31 cellular contexts compared by ENCODE assay signal in the genomic region with DNA sequence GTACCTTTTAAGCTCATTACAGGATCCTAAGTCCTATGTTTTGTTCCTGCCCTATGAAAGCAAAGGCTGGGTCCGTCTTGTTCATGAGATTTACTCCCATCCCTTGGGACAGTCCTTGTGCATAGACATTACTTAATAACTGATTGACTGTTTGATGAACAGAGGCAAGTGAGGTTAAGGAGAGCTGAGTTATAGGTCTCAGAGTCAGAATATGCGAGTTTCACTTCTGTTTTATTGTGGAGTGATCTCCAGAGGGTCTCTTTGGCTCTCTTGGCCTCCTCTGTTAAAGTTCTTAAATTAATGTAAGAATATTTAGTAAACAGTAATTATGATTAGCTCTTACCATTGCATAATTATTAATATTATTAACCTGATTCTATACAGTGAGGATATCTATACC. TPM values are rescaled to one million over a fixed set of nuclear protein-coding genes. Genes with fewer than 3 reads are reported as not detected.
"Had no signal": no experiment of that assay in that cellular context is flagged by ENCODE, and none has a peak within 500 bp of the region (broad histone marks: within the 10 kb centered on the region; RNA-seq: fewer than 3 reads in every experiment).

No MANE protein-coding gene starts in this region.

- H3K9me3 ChIP-seq: gastrocnemius medialis, heart left ventricle had no signal

- H3K4me3 ChIP-seq: ascending aorta, coronary artery, dorsolateral prefrontal cortex, gastrocnemius medialis, heart left ventricle had no signal

- DNase-seq: activated CD4-positive, alpha-beta memory T cell treated with anti-CD3 and anti-CD28 coated beads for 36 hours; activated CD4-positive, alpha-beta T cell treated with anti-CD3 and anti-CD28 coated beads for 36 hours; activated CD4-positive, alpha-beta T cell treated with anti-CD3 and anti-CD28 coated beads, Interleukin-2, amount 10 ng/mL, durations not matched to agents 24 days and 14 days; activated CD4-positive, CD25-positive, alpha-beta regulatory T cell; activated CD4-positive, CD25-positive, alpha-beta regulatory T cell treated with anti-CD3 and anti-CD28 coated beads, Interleukin-2, amount 50 U/mL, for 72 hours; activated CD8-positive, alpha-beta memory T cell treated with anti-CD3 and anti-CD28 coated beads, Interleukin-2, amount 10 ng/mL, durations not matched to agents 7 days and 5 days; activated CD8-positive, alpha-beta memory T cell treated with anti-CD3 and anti-CD28 coated beads, Interleukin-2, amount 50 U/mL, for 4 hours; activated CD8-positive, alpha-beta T cell treated with anti-CD3 and anti-CD28 coated beads, Interleukin-2, amount 10 ng/mL, durations not matched to agents 7 days and 5 days; activated effector memory CD4-positive, alpha-beta T cell treated with anti-CD3 and anti-CD28 coated beads, Interleukin-2, amount 50 U/mL, for 16 hours; activated naive CD4-positive, alpha-beta T cell treated with anti-CD3 and anti-CD28 coated beads, Interleukin-2, amount 10 ng/mL, durations not matched to agents 7 days and 5 days; activated naive CD8-positive, alpha-beta T cell treated with anti-CD3 and anti-CD28 coated beads, Interleukin-2, amount 10 ng/mL, durations not matched to agents 7 days and 5 days; activated T-cell treated with anti-CD3 and anti-CD28 coated beads, Interleukin-2, amount 50 U/mL, for 1 hour; activated T-cell treated with anti-CD3 and anti-CD28 coated beads, Interleukin-2, amount 50 U/mL, for 48 hours; dorsolateral prefrontal cortex; effector memory CD4-positive, alpha-beta T cell; endodermal cell; foreskin keratinocyte; gastrocnemius medialis; glutamatergic neuron; heart left ventricle; T-helper 17 cell; T1000 had no signal

- H3K27ac ChIP-seq: ascending aorta, coronary artery, dorsolateral prefrontal cortex, foreskin keratinocyte, gastrocnemius medialis, heart left ventricle had no signal

- H3K27me3 ChIP-seq: ascending aorta, dorsolateral prefrontal cortex, foreskin keratinocyte, gastrocnemius medialis, heart left ventricle had no signal

- ATAC-seq: activated CD4-positive, alpha-beta T cell treated with anti-CD3 and anti-CD28 coated beads for 36 hours; activated CD8-positive, alpha-beta memory T cell treated with anti-CD3 and anti-CD28 coated beads, Interleukin-2, amount 10 ng/mL, durations not matched to agents 7 days and 5 days; activated CD8-positive, alpha-beta T cell treated with anti-CD3 and anti-CD28 coated beads, Interleukin-2, amount 10 ng/mL, durations not matched to agents 7 days and 5 days; activated naive CD4-positive, alpha-beta T cell treated with anti-CD3 and anti-CD28 coated beads, Interleukin-2, amount 50 U/mL, for 72 hours; esophagus mucosa; foreskin keratinocyte; gastrocnemius medialis; heart left ventricle; T-helper 17 cell had no signal

- H3K4me1 ChIP-seq: ascending aorta, foreskin keratinocyte, gastrocnemius medialis had no signal

- H3K36me3 ChIP-seq: ascending aorta, gastrocnemius medialis, heart left ventricle had no signal

RNA-seq across cellular contexts. Expression of a gene that starts 52.6 kb away (rescaled TPM):
- total RNA-seq: activated CD4-positive, alpha-beta memory T cell treated with anti-CD3 and anti-CD28 coated beads for 36 hours; activated CD4-positive, alpha-beta T cell treated with anti-CD3 and anti-CD28 coated beads for 36 hours; activated CD4-positive, alpha-beta T cell treated with anti-CD3 and anti-CD28 coated beads, Interleukin-2, amount 10 ng/mL, durations not matched to agents 24 days and 14 days; activated CD8-positive, alpha-beta memory T cell treated with anti-CD3 and anti-CD28 coated beads for 36 hours; activated CD8-positive, alpha-beta memory T cell treated with anti-CD3 and anti-CD28 coated beads, Interleukin-2, amount 10 ng/mL, durations not matched to agents 7 days and 5 days; activated CD8-positive, alpha-beta T cell treated with anti-CD3 and anti-CD28 coated beads, Interleukin-2, amount 10 ng/mL, durations not matched to agents 7 days and 5 days; activated naive CD4-positive, alpha-beta T cell treated with anti-CD3 and anti-CD28 coated beads, Interleukin-2, amount 50 U/mL, for 72 hours; activated naive CD8-positive, alpha-beta T cell treated with anti-CD3 and anti-CD28 coated beads, Interleukin-2, amount 10 ng/mL, durations not matched to agents 7 days and 5 days; activated T-helper 2 cell treated with anti-CD3 and anti-CD28 coated beads, Interferon-gamma antibody, Interleukin-2, Interleukin-4, amounts not matched to agents 10 μg/mL and 5 μg/mL and 100 μg/mL, durations not matched to agents 14 hours and 24 hours and 36 hours; bronchial epithelial cell; endodermal cell; epithelial cell of proximal tubule; esophagus mucosa; gastrocnemius medialis; T-helper 17 cell had no signal

RNA-seq across cellular contexts. Expression of a gene that starts 58.8 kb away (rescaled TPM):
- total RNA-seq: activated CD4-positive, alpha-beta memory T cell treated with anti-CD3 and anti-CD28 coated beads for 36 hours; activated CD4-positive, alpha-beta T cell treated with anti-CD3 and anti-CD28 coated beads for 36 hours; activated CD4-positive, alpha-beta T cell treated with anti-CD3 and anti-CD28 coated beads, Interleukin-2, amount 10 ng/mL, durations not matched to agents 24 days and 14 days; activated CD8-positive, alpha-beta memory T cell treated with anti-CD3 and anti-CD28 coated beads for 36 hours; activated CD8-positive, alpha-beta memory T cell treated with anti-CD3 and anti-CD28 coated beads, Interleukin-2, amount 10 ng/mL, durations not matched to agents 7 days and 5 days; activated CD8-positive, alpha-beta T cell treated with anti-CD3 and anti-CD28 coated beads, Interleukin-2, amount 10 ng/mL, durations not matched to agents 7 days and 5 days; activated naive CD4-positive, alpha-beta T cell treated with anti-CD3 and anti-CD28 coated beads, Interleukin-2, amount 50 U/mL, for 72 hours; activated naive CD8-positive, alpha-beta T cell treated with anti-CD3 and anti-CD28 coated beads, Interleukin-2, amount 10 ng/mL, durations not matched to agents 7 days and 5 days; activated T-helper 1 cell treated with anti-CD3 and anti-CD28 coated beads, Interleukin-12 subunit alpha, Interleukin-12 subunit beta, Interleukin-2, Interleukin-4 antibody, amounts not matched to agents 30 ng/mL and 10 ng/mL and 1 ng/mL, durations not matched to agents 14 hours and 24 hours and 36 hours; activated T-helper 2 cell treated with anti-CD3 and anti-CD28 coated beads, Interferon-gamma antibody, Interleukin-2, Interleukin-4, amounts not matched to agents 10 μg/mL and 5 μg/mL and 100 μg/mL, durations not matched to agents 14 hours and 24 hours and 36 hours; bronchial epithelial cell; esophagus mucosa; T-helper 17 cell had no signal
- polyA plus RNA-seq: foreskin keratinocyte had no signal
